ENCODE assay signal across 10 cellular contexts in genomic region chr22:27238935-27239510, GRCh38.
DNase-seq lines count a peak whose midpoint lies in the region; ATAC-seq, FAIRE-seq and TF ChIP-seq lines count a peak whose summit lies in the region.
"Had no signal": no experiment of that assay in that cellular context is flagged by ENCODE, and none has a peak within 500 bp of the region (broad histone marks: within the 10 kb centered on the region; RNA-seq: fewer than 3 reads in every experiment).

No MANE protein-coding gene starts in this region.

- H3K4me1 ChIP-seq in body of pancreas (peaks cover 38% of the 10 kb centered on the region), kidney (ENCODE audit: control insufficient read depth in 1 of 2, insufficient read depth in 1 of 2, low read depth in 1 of 2, low read length in 2 of 2) (peaks cover 0 to 2% of the 10 kb centered on the region in 2 donors), thyroid gland (peaks cover 4 to 7% of the 10 kb centered on the region in 2 donors)

- ATAC-seq in body of pancreas = peak; percentile 25

- WGBS in body of pancreas, 2 donors = 46 to 47% methylated on average over 6 to 10 of the region's 10 CpGs
- WGBS in thyroid gland, 2 donors = 47 to 64% methylated on average over 9 to 10 of the region's 10 CpGs

- no peak overlapping the region for H3K27ac ChIP-seq in body of pancreas
- peak overlapping the region in 1 of 2 donors; percentile 41 for H3K27ac ChIP-seq in kidney (ENCODE audit: low read depth in 2 of 2, low read length in 2 of 2)
- no peak overlapping the region for H3K27ac ChIP-seq in thyroid gland

- intact Hi-C loops in body of pancreas (cut with DNase I) = no loop called here
- intact Hi-C loops in kidney (cut with DNase I) = no loop called here
- intact Hi-C loops in thyroid gland (cut with DNase I) = no loop called here

- DNase-seq in LHCN-M2 (ENCODE audit: low read depth) = peak; percentile 90
- DNase-seq in body of pancreas = peak; percentile 70 to 83 (median 79)
- DNase-seq in kidney = peak; percentile 90
- DNase-seq in thyroid gland = peak; percentile 44 to 61
- DNase-seq in Ammon's horn (ENCODE audit: low spot score) = no peak
- no peak for DNase-seq in activated naive CD4-positive, alpha-beta T cell treated with anti-CD3 and anti-CD28 coated beads, Interleukin-2, amount 50 U/mL, for 16 hours
- DNase-seq in H7 = no peak
- no peak for DNase-seq in activated CD4-positive, alpha-beta T cell treated with anti-CD3 and anti-CD28 coated beads for 48 hours
- DNase-seq: cortex of kidney, retina had no signal

- FAIRE-seq in kidney (lab: Jason Lieb, UNC) = no peak

- no peak overlapping the region for H3K9ac ChIP-seq in kidney (ENCODE audit: low read length in 2 of 2)

- TF ChIP-seq POLR2A in body of pancreas (IDR thresholded peaks at IDR 0.05) (no peak), thyroid gland (IDR thresholded peaks at IDR 0.05) (no peak)

- TF ChIP-seq CTCF in body of pancreas (IDR thresholded peaks at IDR 0.05) (no peak), kidney (IDR thresholded peaks at IDR 0.05; ENCODE audit: borderline replicate concordance, extremely low read depth, insufficient read depth) (no peak), thyroid gland (IDR thresholded peaks at IDR 0.05) (no peak)

- H3K27me3 ChIP-seq in body of pancreas (no peaks in the 10 kb centered on the region), thyroid gland (no peaks in the 10 kb centered on the region), H7 (ENCODE audit: control insufficient read depth, insufficient read depth, low read length) (no peaks in the 10 kb centered on the region)

- H3K36me3 ChIP-seq in body of pancreas (replicated peaks in 1 of 2; ENCODE audit: insufficient read depth in 1 of 2, low read depth in 2 of 2) (no peaks in the 10 kb centered on the region), kidney (ENCODE audit: control insufficient read depth in 1 of 2, insufficient read depth in 2 of 2, low read length in 2 of 2) (no peaks in the 10 kb centered on the region), thyroid gland (no peaks in the 10 kb centered on the region), H7 (replicated peaks; ENCODE audit: control insufficient read depth, insufficient read depth, low read length) (no peaks in the 10 kb centered on the region)

- H3K9me3 ChIP-seq in body of pancreas = no peaks in the 10 kb centered on the region
- H3K9me3 ChIP-seq in kidney (ENCODE audit: control insufficient read depth in 1 of 2, low read length in 2 of 2) = no peaks in the 10 kb centered on the region
- H3K9me3 ChIP-seq in thyroid gland = no peaks in the 10 kb centered on the region

- H3K4me3 ChIP-seq in body of pancreas (no peak overlapping the region), kidney (ENCODE audit: low read length in 2 of 2) (no peak overlapping the region), thyroid gland (replicated peaks in 1 of 3) (no peak overlapping the region), H7 (ENCODE audit: insufficient read depth, low read depth, low read length) (no peak overlapping the region)

Comparison
In these comparisons a context has a peak if more than half of its experiments do, and no peak if none do; other contexts are left out.
1. DNase-seq: peak in LHCN-M2 (single experiment), body of pancreas (4 of 4), kidney (single experiment) and thyroid gland (2 of 2); none in Ammon's horn (single experiment), activated naive CD4-positive, alpha-beta T cell treated with anti-CD3 and anti-CD28 coated beads, Interleukin-2, amount 50 U/mL, for 16 hours (single experiment), H7 (single experiment) and activated CD4-positive, alpha-beta T cell treated with anti-CD3 and anti-CD28 coated beads for 48 hours (single experiment).